In genomic region chr9:133991211-133991921, GRCh38 we compare ENCODE assay signal across 8 cellular contexts. TPM values are rescaled to one million over a fixed set of nuclear protein-coding genes. Genes with fewer than 3 reads are reported as not detected.
DNase-seq lines count a peak whose midpoint lies in the region; ATAC-seq and TF ChIP-seq lines count a peak whose summit lies in the region.

No MANE protein-coding gene starts in this region.

- peak overlapping the region; percentile 57 for H3K9ac ChIP-seq in mucosa of stomach (ENCODE audit: low read length)

- H3K36me3 ChIP-seq in mucosa of stomach (ENCODE audit: control insufficient read depth, insufficient read depth, low read length), result no peaks in the 10 kb centered on the region

- H3K4me3 ChIP-seq in AG04450 (ENCODE audit: low read depth, low read length) (peak overlapping the region; percentile 77), dorsolateral prefrontal cortex (peak overlapping the region in 58 of 59 donors; percentile 24 to 71 (median 60)), mucosa of stomach (ENCODE audit: low read length) (no peak overlapping the region)

- H3K27me3 ChIP-seq in AG04450 (ENCODE audit: control insufficient read depth, insufficient read depth, low read length), result no peaks in the 10 kb centered on the region
- peaks cover 0 to 24% (median 0%) of the 10 kb centered on the region in 45 donors for H3K27me3 ChIP-seq in dorsolateral prefrontal cortex
- H3K27me3 ChIP-seq in mucosa of stomach (ENCODE audit: control insufficient read depth, insufficient read depth, low read length), result peaks cover 4% of the 10 kb centered on the region

- H3K27ac ChIP-seq in AG04450 (ENCODE audit: low read depth, low read length) (peak overlapping the region; percentile 70), dorsolateral prefrontal cortex (peak overlapping the region in 18 of 59 donors; percentile 6 to 69 (median 42))

- H3K9me3 ChIP-seq in AG04450 (ENCODE audit: control insufficient read depth, insufficient read depth, low read length) (no peaks in the 10 kb centered on the region; the same call in 1 of the 2 replicates), mucosa of stomach (ENCODE audit: control insufficient read depth, low read length) (no peaks in the 10 kb centered on the region)

- DNase-seq in AG04450 (ENCODE audit: low read depth, low spot score), result no peak
- DNase-seq in M059J (ENCODE audit: low read depth), result peak; percentile 27
- DNase-seq in dorsolateral prefrontal cortex, result no peak
- no peak for DNase-seq in NCI-H2029 treated with DMSO at 0.1 percent for 48 hours (lab: John Stamatoyannopoulos, UW)
- DNase-seq in SKM-1 treated with dmso at 0.1 percent for 144 hours (lab: John Stamatoyannopoulos, UW; ENCODE audit: unreplicated experiment), result no peak
- DNase-seq in activated naive CD4-positive, alpha-beta T cell (lab: John Stamatoyannopoulos, UW), result no peak

- TF ChIP-seq CTCF in AG04450 (IDR thresholded peaks at IDR 0.05; ENCODE audit: low read depth, low read length), result no peak
- TF ChIP-seq CTCF in dorsolateral prefrontal cortex (IDR thresholded peaks at IDR 0.05 in 54 of 56, conservative IDR thresholded peaks at IDR 0.05 in 2 of 56; ENCODE audit: low read depth in 1 of 56, partially characterized antibody in 56 of 56), result peak in 1 of 56 donors; percentile 2

- CTCF ChIA-PET in AG04450 (lab: Charles Lee), result interaction anchor here (1.4 kb wide), 1 partner anchor 209 kb away, joined by 4 read pairs; no protein-coding TSS in a partner anchor

- intact Hi-C loops in dorsolateral prefrontal cortex (cut with DNase I), result loop anchor here in 1 of 2 donors (5.0 to 10.0 kb wide), 3 partner anchors 74 to 457 kb away; partner anchors contain the start of gene ADAMTSL2

- peak; percentile 16 for ATAC-seq in GM19351 (IDR thresholded peaks at IDR 0.05; ENCODE audit: unreplicated experiment)

- H3K4me1 ChIP-seq in mucosa of stomach (ENCODE audit: control insufficient read depth, insufficient read depth, low read length), result peaks cover 35% of the 10 kb centered on the region

- POLR2A ChIA-PET in AG04450 (lab: Yijun Ruan, JAX), result interaction anchor here (0.9 kb wide), 1 partner anchor 35 kb away, joined by 3 read pairs; no protein-coding TSS in a partner anchor

RNA-seq across cellular contexts. Expression of gene VAV2, which starts 0.8 kb away (rescaled TPM):
- polyA plus RNA-seq in AG04450 (2011; rRNA removed), result 9.0 and 10.7 TPM in 2 replicates
- polyA minus RNA-seq in AG04450 (2011; rRNA and poly(A)+ RNA removed), result 19.7 and 27.4 TPM in 2 replicates
- total RNA-seq in M059J (2014; rRNA removed; shearing (Covaris generic)), result 8.7 and 17.2 TPM in 2 replicates
- 10 to 100 TPM in 119 of 120 experiments, 1 to 10 TPM in 1; 8.9 to 27.9 (median 16.7) TPM for total RNA-seq in dorsolateral prefrontal cortex

RNA-seq across cellular contexts. Expression of gene BRD3OS, which starts 33.9 kb away (rescaled TPM):
- polyA plus RNA-seq in AG04450 (2011; rRNA removed), result 20.2 and 20.3 TPM in 2 replicates
- polyA minus RNA-seq in AG04450 (2011; rRNA and poly(A)+ RNA removed), result 12.8 and 14.1 TPM in 2 replicates
- 22.7 and 32.3 TPM in 2 replicates for total RNA-seq in M059J (2014; rRNA removed; shearing (Covaris generic))
- 10 to 100 TPM; 22.2 to 73.3 (median 53.2) TPM for total RNA-seq in dorsolateral prefrontal cortex
